ENCODE assay signal across 8 cellular contexts in the genomic region with DNA sequence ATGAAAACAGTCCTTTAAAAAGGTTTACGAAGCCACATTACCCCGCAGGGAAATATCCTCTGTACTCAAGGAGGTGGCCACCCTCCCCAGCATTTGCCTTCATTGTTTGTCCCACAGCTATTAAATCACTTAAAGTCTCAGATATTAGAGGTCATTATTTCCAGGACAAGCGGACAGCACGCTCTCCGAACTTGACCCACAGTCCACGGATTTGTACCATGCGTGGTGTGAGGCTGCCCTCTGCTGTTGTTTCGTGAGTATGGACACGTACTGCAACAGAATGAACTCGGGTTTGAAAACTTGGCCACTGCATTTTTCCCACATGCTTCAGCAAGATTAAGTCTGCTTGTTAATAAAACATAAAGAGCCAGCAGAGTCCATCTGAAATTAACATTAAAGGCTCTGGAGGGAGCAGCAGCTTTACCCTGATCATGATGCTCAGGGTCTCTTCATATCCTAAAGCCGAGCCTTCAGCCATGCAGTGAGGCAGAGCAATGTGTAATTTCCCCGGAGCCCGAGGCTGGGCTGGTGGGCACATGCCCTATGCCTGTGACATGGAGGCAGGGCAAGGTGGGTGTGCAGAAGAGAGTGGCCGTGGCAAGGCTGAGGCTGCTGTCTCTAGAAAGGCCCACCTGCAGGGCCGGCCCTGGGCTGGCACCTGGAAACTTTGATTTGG. TPM values are rescaled to one million over a fixed set of nuclear protein-coding genes. Genes with fewer than 3 reads are reported as not detected.
DNase-seq lines count a peak whose midpoint lies in the region; ATAC-seq and TF ChIP-seq lines count a peak whose summit lies in the region.

No MANE protein-coding gene starts in this region.

- intact Hi-C loops in A673 (cut with micrococcal nuclease; ENCODE audit: unreplicated experiment) = loop anchor here (1.0 kb wide), 1 partner anchor 207 kb away; no protein-coding TSS in a partner anchor

- POLR2A ChIA-PET in A673 (lab: Charles Lee; ENCODE audit: low non-redundant PET) = no interaction called here

- no peaks in the 10 kb centered on the region for H3K9me3 ChIP-seq in A673 (ENCODE audit: low read depth, low read length, poor library complexity, severe bottlenecking)
- no peaks in the 10 kb centered on the region for H3K9me3 ChIP-seq in Peyer's patch

- CTCF ChIA-PET in A673 (lab: Charles Lee) = interaction anchor here (0.8 kb wide), 1 partner anchor 400 kb away, joined by 3 read pairs; no protein-coding TSS in a partner anchor

- ATAC-seq in HG03460 (IDR thresholded peaks at IDR 0.05; ENCODE audit: unreplicated experiment) = no peak

- H3K27me3 ChIP-seq in A673 (replicated peaks; ENCODE audit: insufficient read depth, low read depth, low read length, poor library complexity) = no peaks in the 10 kb centered on the region
- H3K27me3 ChIP-seq in Peyer's patch = no peaks in the 10 kb centered on the region

- no TSS peak for BruUV-seq in A673 (replicated peaks; lab: Mats Ljungman, UMichigan)

- TF ChIP-seq POLR2A in Peyer's patch (IDR thresholded peaks at IDR 0.05) = no peak
- TF ChIP-seq POLR2A in erythroblast (IDR thresholded peaks at IDR 0.05; ENCODE audit: low read length) = no peak

- in situ Hi-C loops in G401 (cut with HindIII; ENCODE audit: low sequenced_read_pairs) = no loop called here

- no peak overlapping the region for H3K4me3 ChIP-seq in A673 (ENCODE audit: low read depth, low read length, poor library complexity, severe bottlenecking)
- H3K4me3 ChIP-seq in Peyer's patch = no peak overlapping the region

- H3K4me1 ChIP-seq in A673 (ENCODE audit: insufficient read depth, low read length, poor library complexity, severe bottlenecking) (no peaks in the 10 kb centered on the region), Peyer's patch (no peaks in the 10 kb centered on the region)

- H3K36me3 ChIP-seq in A673 (ENCODE audit: insufficient read depth, low read length, poor library complexity, severe bottlenecking) (no peaks in the 10 kb centered on the region), Peyer's patch (peaks cover 0 to 79% (median 0%) of the 10 kb centered on the region in 3 donors)

- peak; percentile 33 for DNase-seq in A673 (ENCODE audit: low spot score)
- DNase-seq in G401 (ENCODE audit: low spot score) = peak; percentile 83
- peak in 2 of 3 donors; percentile 20 to 63 for DNase-seq in Peyer's patch
- peak; percentile 42 to 61 for DNase-seq in erythroblast (lab: John Stamatoyannopoulos, UW)
- peak; percentile 37 for DNase-seq in myocyte (ENCODE audit: low read depth)
- DNase-seq in activated gamma-delta T cell (lab: John Stamatoyannopoulos, UW) = no peak
- DNase-seq in GOT3 (lab: John Stamatoyannopoulos, UW) = no peak

- TF ChIP-seq CTCF in A673 (conservative IDR thresholded peaks at IDR 0.05; ENCODE audit: low read depth, low read length) = peak; percentile 75
- peak in 4 of 6 experiments; percentile 53 to 92 (median 90) for TF ChIP-seq CTCF in Peyer's patch (IDR thresholded peaks at IDR 0.05)

- H3K27ac ChIP-seq in A673 (ENCODE audit: low read depth, low read length, poor library complexity, severe bottlenecking) (no peak overlapping the region), Peyer's patch (no peak overlapping the region)

RNA-seq across cellular contexts. Expression of a gene that starts 19.7 kb away (rescaled TPM):
- total RNA-seq in A673 (2021) (11.6 and 12.4 TPM in 2 replicates), Peyer's patch (10 to 100 TPM in 3 of 4 donors, 1 to 10 TPM in 1; 7.4 to 54.3 (median 47.0) TPM), myocyte (7.4 and 7.8 TPM in 2 replicates)
- 6.0 and 16.5 TPM in 2 replicates for total RNA-seq in G401 (2014; rRNA removed; shearing (Covaris generic))
- 16.3 TPM for polyA plus RNA-seq in myocyte (2012)

Comparison
In these comparisons a context has a peak if more than half of its experiments do, and no peak if none do; other contexts are left out.
1. DNase-seq: peak in A673 (single experiment), G401 (single experiment), Peyer's patch (2 of 3), erythroblast (2 of 2) and myocyte (single experiment); none in activated gamma-delta T cell (single experiment) and GOT3 (single experiment).